11 cellular contexts compared by ENCODE assay signal in the genomic region with DNA sequence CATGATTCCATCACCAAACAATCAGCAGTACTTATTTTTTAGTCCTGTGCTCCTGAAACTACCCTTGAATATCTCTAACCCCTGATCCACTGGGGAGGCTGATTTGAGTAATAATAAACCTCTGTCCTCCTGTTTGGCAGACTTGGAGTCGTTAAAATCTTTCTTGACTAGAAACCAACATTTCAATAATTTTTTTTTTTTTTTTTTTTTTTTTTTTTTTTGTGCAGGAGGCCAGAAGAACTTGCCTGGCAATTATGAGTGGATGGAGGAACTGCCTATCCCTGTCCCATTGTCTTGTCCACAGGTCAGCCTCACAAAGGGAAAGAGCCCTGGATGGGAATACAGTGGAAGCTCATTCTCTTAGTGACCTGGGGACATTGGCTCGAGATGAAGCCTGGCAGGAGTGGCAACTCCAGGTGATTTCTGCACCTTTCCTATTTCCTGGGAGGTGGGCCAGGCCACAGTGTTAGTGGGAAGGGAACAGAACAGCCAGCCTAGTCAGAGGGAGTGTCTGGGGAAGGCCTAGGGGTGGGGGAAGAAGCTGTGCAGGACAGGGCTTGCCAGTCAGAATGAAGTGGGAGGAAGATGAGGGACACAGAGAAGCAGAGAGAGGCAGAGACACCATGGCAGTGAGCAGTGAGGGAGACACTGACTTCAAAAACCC. TPM values are rescaled to one million over a fixed set of nuclear protein-coding genes. Genes with fewer than 3 reads are reported as not detected.
"Had no signal": no experiment of that assay in that cellular context is flagged by ENCODE, and none has a peak within 500 bp of the region (broad histone marks: within the 10 kb centered on the region; RNA-seq: fewer than 3 reads in every experiment).

No MANE protein-coding gene starts in this region.

RNA-seq across cellular contexts. Expression of gene PSG8, which starts 3.7 kb away (rescaled TPM):
- total RNA-seq: activated CD4-positive, alpha-beta memory T cell treated with anti-CD3 and anti-CD28 coated beads, Interleukin-2, amount 10 ng/mL, durations not matched to agents 7 days and 5 days; activated CD4-positive, alpha-beta T cell treated with anti-CD3 and anti-CD28 coated beads for 36 hours; activated CD8-positive, alpha-beta memory T cell treated with anti-CD3 and anti-CD28 coated beads for 36 hours; activated naive CD8-positive, alpha-beta T cell treated with anti-CD3 and anti-CD28 coated beads for 36 hours; activated T-helper 2 cell treated with anti-CD3 and anti-CD28 coated beads, Interferon-gamma antibody, Interleukin-2, Interleukin-4, amounts not matched to agents 10 μg/mL and 5 μg/mL and 100 μg/mL, durations not matched to agents 14 hours and 24 hours and 36 hours; bronchial epithelial cell; chondrocyte; PC-3; Right ventricle myocardium inferior; T-helper 1 cell treated with Interleukin-12 subunit alpha and Interleukin-12 subunit beta and Interleukin-4 antibody, amounts not matched to agents 30 ng/mL and 1 ng/mL, for 36 hours had no signal
- polyA plus RNA-seq: adipose tissue had no signal

RNA-seq across cellular contexts. Expression of gene PSG3, which starts 21.5 kb away (rescaled TPM):
- total RNA-seq: activated CD4-positive, alpha-beta memory T cell treated with anti-CD3 and anti-CD28 coated beads, Interleukin-2, amount 10 ng/mL, durations not matched to agents 7 days and 5 days; activated CD4-positive, alpha-beta T cell treated with anti-CD3 and anti-CD28 coated beads for 36 hours; activated CD8-positive, alpha-beta memory T cell treated with anti-CD3 and anti-CD28 coated beads for 36 hours; activated naive CD8-positive, alpha-beta T cell treated with anti-CD3 and anti-CD28 coated beads for 36 hours; activated T-helper 2 cell treated with anti-CD3 and anti-CD28 coated beads, Interferon-gamma antibody, Interleukin-2, Interleukin-4, amounts not matched to agents 10 μg/mL and 5 μg/mL and 100 μg/mL, durations not matched to agents 14 hours and 24 hours and 36 hours; bronchial epithelial cell; chondrocyte; PC-3; Right ventricle myocardium inferior; T-helper 1 cell treated with Interleukin-12 subunit alpha and Interleukin-12 subunit beta and Interleukin-4 antibody, amounts not matched to agents 30 ng/mL and 1 ng/mL, for 36 hours had no signal
- polyA plus RNA-seq: adipose tissue had no signal
